Comparison of ENCODE assay signal across 16 cellular contexts in genomic region chr10:44293306-44293778, GRCh38.
DNase-seq lines count a peak whose midpoint lies in the region; ATAC-seq, FAIRE-seq and TF ChIP-seq lines count a peak whose summit lies in the region.
"Had no signal": no experiment of that assay in that cellular context is flagged by ENCODE, and none has a peak within 500 bp of the region (broad histone marks: within the 10 kb centered on the region; RNA-seq: fewer than 3 reads in every experiment).

No MANE protein-coding gene starts in this region.

- H3K4me3 ChIP-seq in duodenal mucosa (ENCODE audit: low read depth in 1 of 2, low read length in 2 of 2) (no peak overlapping the region), stomach (peak overlapping the region in 1 of 4 donors; percentile 11)
- H3K4me3 ChIP-seq: SJSA1 had no signal

- 17 to 28% (median 21%) methylated on average over 23 to 26 of the region's 26 CpGs for WGBS in stomach, 5 donors

- H3K27ac ChIP-seq in duodenal mucosa (ENCODE audit: low read depth, low read length) (peak overlapping the region; percentile 46), stomach (peak overlapping the region; percentile 7 to 81 (median 77))
- H3K27ac ChIP-seq: epithelial cell of prostate, SJSA1 had no signal

- H3K27me3 ChIP-seq in duodenal mucosa (ENCODE audit: control insufficient read depth in 1 of 2, insufficient read depth in 2 of 2, low read length in 2 of 2) = peaks cover 5 to 10% of the 10 kb centered on the region in 2 donors
- peaks cover 0 to 24% (median 14%) of the 10 kb centered on the region in 3 donors for H3K27me3 ChIP-seq in stomach
- H3K27me3 ChIP-seq: SJSA1 had no signal

- no peak for TF ChIP-seq POLR2A in stomach (IDR thresholded peaks at IDR 0.05)

- TF ChIP-seq CTCF in stomach (IDR thresholded peaks at IDR 0.05) = no peak

- TF ChIP-seq EP300 in stomach (IDR thresholded peaks at IDR 0.05) = no peak

- H3K9me3 ChIP-seq in duodenal mucosa (ENCODE audit: control insufficient read depth in 1 of 2, low read length in 2 of 2) (no peaks in the 10 kb centered on the region), stomach (no peaks in the 10 kb centered on the region)
- H3K9me3 ChIP-seq: SJSA1 had no signal

- H3K36me3 ChIP-seq in duodenal mucosa (ENCODE audit: control insufficient read depth in 1 of 2, insufficient read depth in 2 of 2, low read length in 2 of 2) = no peaks in the 10 kb centered on the region
- H3K36me3 ChIP-seq in stomach = no peaks in the 10 kb centered on the region
- H3K36me3 ChIP-seq: SJSA1 had no signal

- H3K9me3 Mint-ChIP-seq in activated naive CD4-positive, alpha-beta T cell treated with anti-CD3 and anti-CD28 coated beads, Interleukin-2, amount 50 U/mL, for 72 hours = no peaks in the 10 kb centered on the region
- H3K9me3 Mint-ChIP-seq: CD4-positive, alpha-beta memory T cell; stimulated activated memory B cell treated with anti-CD40 and anti-IgM and Interleukin-4, amounts not matched to agents 10 μg/mL and 1 μg/mL and 100 μg/mL, for 72 hours had no signal

- no peak for FAIRE-seq in frontal cortex (lab: Jason Lieb, UNC)

- peaks cover 0 to 5% of the 10 kb centered on the region in 2 donors for H3K4me1 ChIP-seq in duodenal mucosa (ENCODE audit: control insufficient read depth in 1 of 2, insufficient read depth in 2 of 2, low read length in 2 of 2)
- H3K4me1 ChIP-seq in stomach = peaks cover 10 to 15% (median 12%) of the 10 kb centered on the region in 4 donors
- H3K4me1 ChIP-seq: SJSA1 had no signal

- no peak overlapping the region for H3K27ac Mint-ChIP-seq in activated naive CD4-positive, alpha-beta T cell treated with anti-CD3 and anti-CD28 coated beads, Interleukin-2, amount 50 U/mL, for 72 hours
- H3K27ac Mint-ChIP-seq: activated naive CD8-positive, alpha-beta T cell; CD4-positive, alpha-beta memory T cell; stimulated activated memory B cell treated with anti-CD40 and anti-IgM and Interleukin-4, amounts not matched to agents 10 μg/mL and 1 μg/mL and 100 μg/mL, for 72 hours had no signal

- no peak for DNase-seq in left lobe of liver (ENCODE audit: low spot score)
- no peak for DNase-seq in stomach
- no peak for DNase-seq in frontal cortex (ENCODE audit: low spot score in 2 of 2)
- no peak for DNase-seq in KG1 (lab: John Stamatoyannopoulos, UW)
- DNase-seq in activated naive CD4-positive, alpha-beta T cell treated with anti-CD3 and anti-CD28 coated beads, Interleukin-2, amount 50 U/mL, for 72 hours (ENCODE audit: low spot score in 2 of 2) = no peak
- DNase-seq in NOMO-1 (lab: John Stamatoyannopoulos, UW; ENCODE audit: unreplicated experiment in 2 of 2) = no peak
- DNase-seq: activated CD4-positive, alpha-beta T cell treated with anti-CD3 and anti-CD28 coated beads for 48 hours; CD4-positive, alpha-beta memory T cell; Kasumi-1; NCI-H524 treated with DMSO at 0.1 percent for 48 hours had no signal

- no peak overlapping the region for H3K9ac ChIP-seq in duodenal mucosa (ENCODE audit: low read depth in 1 of 2, low read length in 2 of 2)

- no peaks in the 10 kb centered on the region for H3K36me3 Mint-ChIP-seq in activated naive CD4-positive, alpha-beta T cell treated with anti-CD3 and anti-CD28 coated beads, Interleukin-2, amount 50 U/mL, for 72 hours
- H3K36me3 Mint-ChIP-seq: activated naive CD8-positive, alpha-beta T cell; CD4-positive, alpha-beta memory T cell; stimulated activated memory B cell treated with anti-CD40 and anti-IgM and Interleukin-4, amounts not matched to agents 10 μg/mL and 1 μg/mL and 100 μg/mL, for 72 hours had no signal

- intact Hi-C loops in stomach (cut with DNase I; ENCODE audit: low total_unique reads) = no loop called here

- ATAC-seq in HG02610 (IDR thresholded peaks at IDR 0.05; ENCODE audit: unreplicated experiment) (peak; percentile 39), left lobe of liver (peak; percentile 51)
- ATAC-seq in activated naive CD4-positive, alpha-beta T cell treated with anti-CD3 and anti-CD28 coated beads, Interleukin-2, amount 50 U/mL, for 72 hours = no peak

Comparison
In these comparisons a context has a peak if more than half of its experiments do, and no peak if none do; other contexts are left out.
1. ATAC-seq: peak in HG02610 (single experiment) and left lobe of liver (single experiment); none in activated naive CD4-positive, alpha-beta T cell treated with anti-CD3 and anti-CD28 coated beads, Interleukin-2, amount 50 U/mL, for 72 hours (0 of 2).